In the genomic region with DNA sequence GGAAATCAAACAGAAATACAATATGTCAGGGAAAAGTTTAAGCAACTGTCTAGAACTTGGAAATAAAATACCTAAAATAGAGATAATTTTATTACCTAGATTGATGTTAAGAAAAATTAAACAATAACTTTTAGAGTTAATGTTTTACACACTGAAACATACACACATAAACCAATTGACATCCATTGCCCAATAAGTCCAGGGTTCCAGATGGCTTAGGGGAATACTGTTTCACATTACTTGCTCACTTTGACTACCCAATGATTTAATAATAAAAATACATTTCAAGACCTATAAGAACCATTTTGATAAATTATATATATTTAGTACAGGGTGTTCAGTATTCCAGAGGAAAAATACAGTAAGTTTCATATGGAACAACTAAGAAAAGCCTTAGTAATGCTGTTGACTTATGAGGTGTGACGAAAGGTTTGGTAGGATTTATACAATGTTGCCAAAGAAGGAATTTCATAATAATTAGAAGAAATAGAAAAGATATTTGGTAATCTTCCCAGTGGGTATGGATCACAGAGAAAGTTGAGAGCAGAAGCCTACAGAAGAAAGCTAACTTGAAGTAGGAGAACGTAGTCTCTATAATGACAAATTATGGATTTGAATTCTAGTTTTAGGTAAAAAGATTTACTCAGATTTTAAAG, we compare ENCODE assay signal across 17 cellular contexts. TPM values are rescaled to one million over a fixed set of nuclear protein-coding genes. Genes with fewer than 3 reads are reported as not detected.
DNase-seq lines count a peak whose midpoint lies in the region; ATAC-seq, FAIRE-seq and TF ChIP-seq lines count a peak whose summit lies in the region.
"Had no signal": no experiment of that assay in that cellular context is flagged by ENCODE, and none has a peak within 500 bp of the region (broad histone marks: within the 10 kb centered on the region; RNA-seq: fewer than 3 reads in every experiment).

No MANE protein-coding gene starts in this region.

- H3K4me1 ChIP-seq in breast epithelium (no peaks in the 10 kb centered on the region), right lobe of liver (peaks cover 0 to 16% (median 0%) of the 10 kb centered on the region in 4 donors), small intestine (ENCODE audit: control insufficient read depth in 2 of 2, insufficient read depth in 1 of 2, low read depth in 1 of 2, low read length in 1 of 2) (no peaks in the 10 kb centered on the region), neural progenitor cell (peaks cover 6% of the 10 kb centered on the region)
- H3K4me1 ChIP-seq: BLaER1, Caco-2 had no signal

- no peaks in the 10 kb centered on the region for H3K79me2 ChIP-seq in neural progenitor cell (ENCODE audit: low read depth)

- ATAC-seq in right lobe of liver (peak; percentile 66 to 86 (median 74)), GM19467 (IDR thresholded peaks at IDR 0.05; ENCODE audit: unreplicated experiment) (no peak), SK-N-SH treated with all-trans-retinoic acid at 6 μM for 48 hours (no peak)

- H3K9me3 Mint-ChIP-seq in MCF 10A (ENCODE audit: unreplicated experiment) (no peaks in the 10 kb centered on the region), neural progenitor cell (peaks cover 4% of the 10 kb centered on the region)

- H3K36me3 Mint-ChIP-seq in MCF 10A (ENCODE audit: insufficient read depth, unreplicated experiment) (no peaks in the 10 kb centered on the region), neural progenitor cell (no peaks in the 10 kb centered on the region)
- H3K36me3 Mint-ChIP-seq: CD8-positive, alpha-beta memory T cell had no signal

- DNase-seq in MCF 10A (ENCODE audit: unreplicated experiment) (peak; percentile 45), breast epithelium (ENCODE audit: low spot score in 2 of 2) (no peak), glomerular visceral epithelial cell (ENCODE audit: extremely low spot score) (peak; percentile 21), right lobe of liver (no peak), small intestine (peak; percentile 6), neural progenitor cell (ENCODE audit: low spot score) (no peak)
- DNase-seq: AML-193; Caco-2; CD8-positive, alpha-beta memory T cell; GF-D8 had no signal

- H3K4me3 Mint-ChIP-seq in MCF 10A (ENCODE audit: unreplicated experiment) (no peak overlapping the region), neural progenitor cell (no peak overlapping the region)
- H3K4me3 Mint-ChIP-seq: CD8-positive, alpha-beta memory T cell had no signal

- H3K9me3 ChIP-seq in breast epithelium: peaks cover 4 to 9% of the 10 kb centered on the region in 2 donors
- H3K9me3 ChIP-seq in right lobe of liver: peaks cover 0 to 10% (median 0%) of the 10 kb centered on the region in 4 donors
- H3K9me3 ChIP-seq in small intestine (ENCODE audit: control insufficient read depth, low read depth): no peaks in the 10 kb centered on the region
- H3K9me3 ChIP-seq in neural progenitor cell (ENCODE audit: low read depth): no peaks in the 10 kb centered on the region

- CTCF ChIA-PET in MCF 10A (lab: Yijun Ruan, JAX): no interaction called here

- no peaks in the 10 kb centered on the region for H4K20me1 ChIP-seq in neural progenitor cell (ENCODE audit: low read depth)
- H4K20me1 ChIP-seq: BLaER1 had no signal

- no peaks in the 10 kb centered on the region for H3F3A ChIP-seq in neural progenitor cell (ENCODE audit: low read depth)

- H3K27me3 ChIP-seq in breast epithelium (no peaks in the 10 kb centered on the region), right lobe of liver (no peaks in the 10 kb centered on the region), small intestine (ENCODE audit: control insufficient read depth in 2 of 2, insufficient read depth in 2 of 2, low read length in 2 of 2) (no peaks in the 10 kb centered on the region), neural progenitor cell (no peaks in the 10 kb centered on the region)
- H3K27me3 ChIP-seq: BLaER1 had no signal

- H3K36me3 ChIP-seq in breast epithelium (no peaks in the 10 kb centered on the region), right lobe of liver (no peaks in the 10 kb centered on the region), small intestine (ENCODE audit: control insufficient read depth in 2 of 2, insufficient read depth in 2 of 2, low read length in 2 of 2) (no peaks in the 10 kb centered on the region), neural progenitor cell (no peaks in the 10 kb centered on the region)
- H3K36me3 ChIP-seq: BLaER1, HAP-1 had no signal

- no peak for FAIRE-seq in small intestine (lab: Jason Lieb, UNC)
- FAIRE-seq: H1 had no signal

- H3K4me1 Mint-ChIP-seq in MCF 10A (ENCODE audit: insufficient read depth, unreplicated experiment) (no peaks in the 10 kb centered on the region), neural progenitor cell (peaks cover 12% of the 10 kb centered on the region)
- H3K4me1 Mint-ChIP-seq: CD8-positive, alpha-beta memory T cell had no signal

- POLR2A ChIA-PET in MCF 10A (lab: Yijun Ruan, JAX): no interaction called here

- TF ChIP-seq POLR2A in breast epithelium (IDR thresholded peaks at IDR 0.05): no peak
- TF ChIP-seq POLR2A in right lobe of liver (IDR thresholded peaks at IDR 0.05): no peak

- no peak overlapping the region for H2AFZ ChIP-seq in neural progenitor cell (replicated peaks)

- no peak overlapping the region for H3K4me2 ChIP-seq in neural progenitor cell
- H3K4me2 ChIP-seq: BLaER1 had no signal

- WGBS in right lobe of liver (ENCODE audit: insufficient coverage, low coverage, low lambda C conversion rate, missing lambda C conversion rate): 22% methylated on average over 2 of the region's 2 CpGs
- 83 to 93% (median 83%) methylated on average over 2 of the region's 2 CpGs for WGBS in small intestine, 3 donors

- no TSS peak for BruUV-seq in MCF 10A (replicated peaks; lab: Mats Ljungman, UMichigan)

- H3K27ac ChIP-seq in breast epithelium (no peak overlapping the region), right lobe of liver (peak overlapping the region; percentile 45 to 91 (median 74)), small intestine (ENCODE audit: low read depth in 1 of 2, low read length in 1 of 2) (no peak overlapping the region), neural progenitor cell (no peak overlapping the region)
- H3K27ac ChIP-seq: 22Rv1, BLaER1 had no signal

- TF ChIP-seq CTCF in MCF 10A (IDR thresholded peaks at IDR 0.05; ENCODE audit: unreplicated experiment): no peak
- TF ChIP-seq CTCF in breast epithelium (IDR thresholded peaks at IDR 0.05): no peak
- no peak for TF ChIP-seq CTCF in right lobe of liver (IDR thresholded peaks at IDR 0.05)
- no peak for TF ChIP-seq CTCF in neural progenitor cell (IDR thresholded peaks at IDR 0.05)

- no peak overlapping the region for H3K9ac ChIP-seq in neural progenitor cell
- H3K9ac ChIP-seq: BLaER1 had no signal

- H3K4me3 ChIP-seq in breast epithelium: no peak overlapping the region
- peak overlapping the region in 2 of 3 donors; percentile 14 to 28 for H3K4me3 ChIP-seq in right lobe of liver
- H3K4me3 ChIP-seq in small intestine (ENCODE audit: low read depth in 1 of 2, low read length in 2 of 2): no peak overlapping the region
- no peak overlapping the region for H3K4me3 ChIP-seq in neural progenitor cell
- H3K4me3 ChIP-seq: BLaER1, HAP-1 had no signal

- H3K27me3 Mint-ChIP-seq in MCF 10A (ENCODE audit: insufficient read depth, unreplicated experiment) (peaks cover 28% of the 10 kb centered on the region), neural progenitor cell (ENCODE audit: insufficient read depth, low read depth) (peaks cover 2% of the 10 kb centered on the region)
- H3K27me3 Mint-ChIP-seq: CD8-positive, alpha-beta memory T cell had no signal

- H3K27ac Mint-ChIP-seq in MCF 10A (ENCODE audit: low read depth, unreplicated experiment) (no peak overlapping the region), neural progenitor cell (no peak overlapping the region)
- H3K27ac Mint-ChIP-seq: CD8-positive, alpha-beta memory T cell had no signal

- intact Hi-C loops in MCF 10A (cut with micrococcal nuclease) (no loop called here), breast epithelium (cut with DNase I; ENCODE audit: low total_unique reads) (no loop called here), right lobe of liver (cut with DNase I) (no loop called here)

TF ChIP-seq in SK-N-SH treated with all-trans-retinoic acid at 6 μM for 48 hours, 23 proteins besides CTCF, POLR2A, EP300 and RAD21 (continues in another document):
- TF ChIP-seq ZNF8 (CRISPR knock-in tag; IDR thresholded peaks at IDR 0.05) (no peak), ESRRG (CRISPR knock-in tag; IDR thresholded peaks at IDR 0.05) (no peak), OSR1 (CRISPR knock-in tag; IDR thresholded peaks at IDR 0.05) (no peak), ZC3H10 (CRISPR knock-in tag; IDR thresholded peaks at IDR 0.05) (no peak), ISL1 (CRISPR knock-in tag; IDR thresholded peaks at IDR 0.05) (no peak), TCF4 (CRISPR knock-in tag; IDR thresholded peaks at IDR 0.05; ENCODE audit: borderline replicate concordance) (no peak)
- TF ChIP-seq, protein P1, sequence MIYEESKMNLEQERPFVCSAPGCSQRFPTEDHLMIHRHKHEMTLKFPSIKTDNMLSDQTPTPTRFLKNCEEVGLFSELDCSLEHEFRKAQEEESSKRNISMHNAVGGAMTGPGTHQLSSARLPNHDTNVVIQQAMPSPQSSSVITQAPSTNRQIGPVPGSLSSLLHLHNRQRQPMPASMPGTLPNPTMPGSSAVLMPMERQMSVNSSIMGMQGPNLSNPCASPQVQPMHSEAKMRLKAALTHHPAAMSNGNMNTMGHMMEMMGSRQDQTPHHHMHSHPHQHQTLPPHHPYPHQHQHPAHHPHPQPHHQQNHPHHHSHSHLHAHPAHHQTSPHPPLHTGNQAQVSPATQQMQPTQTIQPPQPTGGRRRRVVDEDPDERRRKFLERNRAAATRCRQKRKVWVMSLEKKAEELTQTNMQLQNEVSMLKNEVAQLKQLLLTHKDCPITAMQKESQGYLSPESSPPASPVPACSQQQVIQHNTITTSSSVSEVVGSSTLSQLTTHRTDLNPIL (CRISPR knock-in tag; IDR thresholded peaks at IDR 0.05; ENCODE audit: low read depth): no peak
- TF ChIP-seq, protein P2, sequence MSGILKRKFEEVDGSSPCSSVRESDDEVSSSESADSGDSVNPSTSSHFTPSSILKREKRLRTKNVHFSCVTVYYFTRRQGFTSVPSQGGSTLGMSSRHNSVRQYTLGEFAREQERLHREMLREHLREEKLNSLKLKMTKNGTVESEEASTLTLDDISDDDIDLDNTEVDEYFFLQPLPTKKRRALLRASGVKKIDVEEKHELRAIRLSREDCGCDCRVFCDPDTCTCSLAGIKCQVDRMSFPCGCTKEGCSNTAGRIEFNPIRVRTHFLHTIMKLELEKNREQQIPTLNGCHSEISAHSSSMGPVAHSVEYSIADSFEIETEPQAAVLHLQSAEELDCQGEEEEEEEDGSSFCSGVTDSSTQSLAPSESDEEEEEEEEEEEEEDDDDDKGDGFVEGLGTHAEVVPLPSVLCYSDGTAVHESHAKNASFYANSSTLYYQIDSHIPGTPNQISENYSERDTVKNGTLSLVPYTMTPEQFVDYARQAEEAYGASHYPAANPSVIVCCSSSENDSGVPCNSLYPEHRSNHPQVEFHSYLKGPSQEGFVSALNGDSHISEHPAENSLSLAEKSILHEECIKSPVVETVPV (CRISPR knock-in tag; IDR thresholded peaks at IDR 0.05): no peak

RNA-seq across cellular contexts. Expression of a gene that starts 23.0 kb away (rescaled TPM):
- total RNA-seq in MCF 10A (2022) (not detected in 2 replicates), breast epithelium (not detected), right lobe of liver (1,000 to 10,000 TPM in 1 of 6 experiments, 100 to 1,000 TPM in 5; 397 to 2,108 (median 641) TPM), neural progenitor cell (ENCODE audit: low replicate concordance) (0.28 and 0.31 TPM in 2 replicates)
- not detected for polyA plus RNA-seq in small intestine
- total RNA-seq: CD8-positive, alpha-beta memory T cell; H1; HT1080 had no signal
- polyA plus RNA-seq: CD8-positive, alpha-beta memory T cell; H1 had no signal

Comparison
In these comparisons a context has a peak if more than half of its experiments do, and no peak if none do; other contexts are left out.
1. DNase-seq: peak in MCF 10A (single experiment), glomerular visceral epithelial cell (single experiment) and small intestine (single experiment); none in breast epithelium (0 of 2), right lobe of liver (0 of 3) and neural progenitor cell (single experiment).
2. H3K27ac ChIP-seq: peak in right lobe of liver (3 of 3); none in breast epithelium (0 of 2), small intestine (0 of 2) and neural progenitor cell (single experiment).
3. H3K4me3 ChIP-seq: peak in right lobe of liver (2 of 3); none in breast epithelium (0 of 3), small intestine (0 of 2) and neural progenitor cell (single experiment).
4. ATAC-seq: peak in right lobe of liver (4 of 4); none in GM19467 (single experiment) and SK-N-SH treated with all-trans-retinoic acid at 6 μM for 48 hours (single experiment).
5. RNA of a gene that starts 23.0 kb away (total RNA-seq): 397 to 2,108 TPM in right lobe of liver; 0.28 to 0.31 TPM in neural progenitor cell, not detected in MCF 10A and not detected in breast epithelium; every median in the first group is over 100 times any median in the second.